15 cellular contexts compared by ENCODE assay signal in genomic region chr11:134153147-134153905, GRCh38.
"Had no signal": no experiment of that assay in that cellular context is flagged by ENCODE, and none has a peak within 500 bp of the region (broad histone marks: within the 10 kb centered on the region; RNA-seq: fewer than 3 reads in every experiment).

No MANE protein-coding gene starts in this region.

- H3K4me3 ChIP-seq: colonic mucosa, hepatocyte, lower lobe of right lung, tibial artery had no signal

- H3K36me3 ChIP-seq: colonic mucosa had no signal

- H3K79me2 ChIP-seq: hepatocyte had no signal

- H3K27ac Mint-ChIP-seq: activated naive CD8-positive, alpha-beta T cell had no signal

- H3K27me3 ChIP-seq: colonic mucosa, hepatocyte, neutrophil, tibial artery had no signal

- H3K27ac ChIP-seq: colonic mucosa, hepatocyte, lower lobe of right lung, neutrophil, tibial artery had no signal

- H3K9me3 ChIP-seq: colonic mucosa, lower lobe of right lung, neutrophil, tibial artery had no signal

- H3K27me3 Mint-ChIP-seq: activated naive CD8-positive, alpha-beta T cell had no signal

- H3K4me2 ChIP-seq: hepatocyte had no signal

- DNase-seq: activated CD4-positive, alpha-beta T cell treated with anti-CD3 and anti-CD28 coated beads for 1 hour; activated CD4-positive, alpha-beta T cell treated with anti-CD3 and anti-CD28 coated beads, Interleukin-2, amount 50 U/mL, for 48 hours; activated gamma-delta T cell; activated T-cell treated with anti-CD3 and anti-CD28 coated beads, Interleukin-2, amount 50 U/mL, for 48 hours; colonic mucosa; effector CD8-positive, alpha-beta T cell; kidney; lower lobe of right lung; midbrain; stimulated activated CD4-positive, alpha-beta T cell treated with anti-CD3 and anti-CD28 coated beads, Interleukin-4, amount 100 ng/mL, for 4 hours; T-helper 9 cell; tibial artery had no signal

- H2AFZ ChIP-seq: hepatocyte had no signal

- H3K4me1 ChIP-seq: colonic mucosa, lower lobe of right lung had no signal

- H3K4me3 Mint-ChIP-seq: activated naive CD8-positive, alpha-beta T cell had no signal
